Comparison of ENCODE assay signal across 24 cellular contexts in genomic region chr18:11506871-11507270, GRCh38.
"Had no signal": no experiment of that assay in that cellular context is flagged by ENCODE, and none has a peak within 500 bp of the region (broad histone marks: within the 10 kb centered on the region; RNA-seq: fewer than 3 reads in every experiment).

No MANE protein-coding gene starts in this region.

- H3K27me3 ChIP-seq: SJSA1 had no signal

- H3K4me1 ChIP-seq: SJSA1 had no signal

- H3K4me3 ChIP-seq: SJSA1 had no signal

- DNase-seq: activated CD4-positive, alpha-beta T cell treated with anti-CD3 and anti-CD28 coated beads for 1 hour; activated CD4-positive, alpha-beta T cell treated with anti-CD3 and anti-CD28 coated beads, Interleukin-2, amount 50 U/mL, for 48 hours; activated CD8-positive, alpha-beta memory T cell treated with anti-CD3 and anti-CD28 coated beads, Interleukin-2, amount 10 ng/mL, durations not matched to agents 7 days and 5 days; activated effector memory CD4-positive, alpha-beta T cell treated with Interleukin-2 at 50 U/mL for 16 hours; activated naive CD4-positive, alpha-beta T cell; activated T-cell treated with anti-CD3 and anti-CD28 coated beads, Interleukin-2, amount 50 U/mL, for 24 hours; cerebellar nuclear complex; Karpas-422; NCI-H1092; NCI-H1417 treated with DMSO at 0.1 percent for 48 hours; NCI-H1694; NCI-H2029; NCI-H2107; NCI-H2171 treated with DMSO at 0.1 percent for 48 hours; NCI-H345; NCI-H510A; NCI-H526 treated with DMSO at 0.1 percent for 48 hours; NCI-H82; NK-92 treated with Interleukin-12 subunit alpha and Interleukin-12 subunit beta, amount 100 ng/mL, for 24 hours; PC-3; SHP77; SW 1271 had no signal

- H3K36me3 ChIP-seq: SJSA1 had no signal

- FAIRE-seq: RCC 7860 had no signal

- H3K9me3 ChIP-seq: SJSA1 had no signal

- H3K27ac ChIP-seq: SJSA1 had no signal
